In the genomic region with DNA sequence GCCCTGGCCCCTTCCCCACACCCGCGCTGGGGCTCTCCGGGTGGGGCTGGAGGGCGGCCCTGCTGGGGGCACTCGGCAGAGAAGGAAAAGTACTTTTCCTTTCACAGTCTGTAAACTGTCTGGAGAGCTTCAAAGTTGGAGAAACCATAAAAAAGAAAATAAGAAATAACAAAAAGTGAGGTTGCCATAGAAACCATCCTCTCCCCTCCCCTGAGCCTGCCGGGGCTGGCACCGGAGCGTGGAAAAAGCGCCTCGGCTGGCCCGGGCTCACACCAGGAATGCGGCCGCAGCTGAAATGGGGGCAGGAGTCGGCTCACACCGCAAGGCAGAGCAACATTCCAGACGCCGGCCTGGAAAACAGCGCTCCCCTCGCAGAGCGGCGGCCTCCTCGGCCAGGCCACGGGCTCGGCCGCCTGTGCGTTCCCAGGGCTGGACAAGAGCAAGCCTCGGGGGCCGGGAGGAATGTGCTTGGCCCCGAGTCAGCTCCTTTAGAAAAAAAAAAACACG, we compare ENCODE assay signal across 8 cellular contexts.
A peak's percentile ranks its signal among the peaks of the same experiment; 100 is the strongest.
DNase-seq lines count a peak whose midpoint lies in the region; ATAC-seq, FAIRE-seq and TF ChIP-seq lines count a peak whose summit lies in the region.

No MANE protein-coding gene starts in this region.

- H3K27ac Mint-ChIP-seq in neural crest cell (ENCODE audit: unreplicated experiment) = no peak overlapping the region
- H3K27ac Mint-ChIP-seq in activated CD8-positive, alpha-beta memory T cell treated with anti-CD3 and anti-CD28 coated beads, Interleukin-2, amount 10 ng/mL, durations not matched to agents 7 days and 5 days = no peak overlapping the region

- H3K36me3 Mint-ChIP-seq in neural crest cell (ENCODE audit: low read depth) = peaks cover 1% of the 10 kb centered on the region
- peaks cover 3% of the 10 kb centered on the region for H3K36me3 Mint-ChIP-seq in activated CD8-positive, alpha-beta memory T cell treated with anti-CD3 and anti-CD28 coated beads, Interleukin-2, amount 10 ng/mL, durations not matched to agents 7 days and 5 days

- ATAC-seq in HG02623 (IDR thresholded peaks at IDR 0.05; ENCODE audit: unreplicated experiment) (no peak), GM19467 (IDR thresholded peaks at IDR 0.05; ENCODE audit: unreplicated experiment) (no peak)
- ATAC-seq in activated CD8-positive, alpha-beta memory T cell treated with anti-CD3 and anti-CD28 coated beads, Interleukin-2, amount 10 ng/mL, durations not matched to agents 7 days and 5 days = no peak

- no peak for FAIRE-seq in frontal cortex (lab: Jason Lieb, UNC)

- no peaks in the 10 kb centered on the region for H3K9me3 ChIP-seq in SJCRH30 (replicated peaks)

- H3K4me3 ChIP-seq in SJCRH30 = no peak overlapping the region

- H3K4me1 ChIP-seq in SJCRH30 = peaks cover 52% of the 10 kb centered on the region

- peaks cover 4% of the 10 kb centered on the region for H3K4me1 Mint-ChIP-seq in neural crest cell
- peaks cover 3% of the 10 kb centered on the region for H3K4me1 Mint-ChIP-seq in activated CD8-positive, alpha-beta memory T cell treated with anti-CD3 and anti-CD28 coated beads, Interleukin-2, amount 10 ng/mL, durations not matched to agents 7 days and 5 days

- TF ChIP-seq CTCF in neural crest cell (conservative IDR thresholded peaks at IDR 0.05) = no peak

- H3K27me3 ChIP-seq in SJCRH30 = peaks cover 36% of the 10 kb centered on the region

- no peak overlapping the region for H3K27ac ChIP-seq in SJCRH30

- CTCF ChIA-PET in activated CD8-positive, alpha-beta memory T cell treated with anti-CD3 and anti-CD28 coated beads, Interleukin-2, amount 10 ng/mL, durations not matched to agents 7 days and 5 days (lab: Charles Lee) = no interaction called here

- peak; percentile 96 for DNase-seq in AG08396 (ENCODE audit: low spot score)
- peak; percentile 75 to 81 for DNase-seq in SJCRH30
- DNase-seq in frontal cortex (ENCODE audit: low spot score in 2 of 2) = peak; percentile 65 to 67
- DNase-seq in neural crest cell (ENCODE audit: low read depth, low spot score) = peak; percentile 48
- no peak for DNase-seq in activated CD4-positive, CD25-positive, alpha-beta regulatory T cell treated with anti-CD3 and anti-CD28 coated beads, Interleukin-2, amount 50 U/mL, for 72 hours
- DNase-seq in activated CD8-positive, alpha-beta memory T cell treated with anti-CD3 and anti-CD28 coated beads, Interleukin-2, amount 10 ng/mL, durations not matched to agents 7 days and 5 days = no peak

- H3K27me3 Mint-ChIP-seq in neural crest cell (ENCODE audit: low read depth) = peaks cover 18% of the 10 kb centered on the region
- peaks cover 3% of the 10 kb centered on the region for H3K27me3 Mint-ChIP-seq in activated CD8-positive, alpha-beta memory T cell treated with anti-CD3 and anti-CD28 coated beads, Interleukin-2, amount 10 ng/mL, durations not matched to agents 7 days and 5 days

- no peaks in the 10 kb centered on the region for H3K36me3 ChIP-seq in SJCRH30

- no peaks in the 10 kb centered on the region for H3K9me3 Mint-ChIP-seq in neural crest cell
- peaks cover 3% of the 10 kb centered on the region for H3K9me3 Mint-ChIP-seq in activated CD8-positive, alpha-beta memory T cell treated with anti-CD3 and anti-CD28 coated beads, Interleukin-2, amount 10 ng/mL, durations not matched to agents 7 days and 5 days (ENCODE audit: low read depth)

- H3K4me3 Mint-ChIP-seq in neural crest cell = no peak overlapping the region
- no peak overlapping the region for H3K4me3 Mint-ChIP-seq in activated CD8-positive, alpha-beta memory T cell treated with anti-CD3 and anti-CD28 coated beads, Interleukin-2, amount 10 ng/mL, durations not matched to agents 7 days and 5 days

Comparison
In these comparisons a context has a peak if more than half of its experiments do, and no peak if none do; other contexts are left out.
1. DNase-seq: peak in AG08396 (single experiment), SJCRH30 (2 of 2), frontal cortex (2 of 2) and neural crest cell (single experiment); none in activated CD4-positive, CD25-positive, alpha-beta regulatory T cell treated with anti-CD3 and anti-CD28 coated beads, Interleukin-2, amount 50 U/mL, for 72 hours (single experiment) and activated CD8-positive, alpha-beta memory T cell treated with anti-CD3 and anti-CD28 coated beads, Interleukin-2, amount 10 ng/mL, durations not matched to agents 7 days and 5 days (single experiment).